In genomic region chr15:23035964-23036566, GRCh38 we compare ENCODE assay signal across 8 cellular contexts. TPM values are rescaled to one million over a fixed set of nuclear protein-coding genes. Genes with fewer than 3 reads are reported as not detected.
DNase-seq lines count a peak whose midpoint lies in the region; ATAC-seq and TF ChIP-seq lines count a peak whose summit lies in the region.

No MANE protein-coding gene starts in this region.

- no peak overlapping the region for H2AFZ ChIP-seq in Karpas-422 (ENCODE audit: low read length)
- H2AFZ ChIP-seq in neuronal stem cell (ENCODE audit: low read length), result no peak overlapping the region

- WGBS in heart right ventricle, 2 donors, result 44 to 45% methylated on average over 5 of the region's 5 CpGs
- WGBS in neuronal stem cell (ENCODE audit: extremely low coverage in 2 of 2, insufficient read length in 2 of 2, insufficient replicate concordance in 1 of 2), 2 donors, result no CpG with 5 or more reads among the region's 5 CpGs

- ATAC-seq in heart right ventricle (no peak), left cardiac atrium (no peak)

- DNase-seq in heart right ventricle (peak in 1 of 2 donors; percentile 32), left cardiac atrium (no peak), Karpas-422 (peak; percentile 87), endothelial cell (ENCODE audit: low spot score) (peak; percentile 75), neuronal stem cell (ENCODE audit: low spot score) (peak; percentile 62), NCI-H2107 treated with DMSO at 0.1 percent for 48 hours (lab: John Stamatoyannopoulos, UW; ENCODE audit: unreplicated experiment) (no peak), GOT3 (lab: John Stamatoyannopoulos, UW) (no peak)
- DNase-seq in activated CD4-positive, alpha-beta T cell treated with anti-CD3 and anti-CD28 coated beads, Interleukin-2, amount 10 ng/mL, durations not matched to agents 24 days and 14 days, result peak; percentile 88

- H3K36me3 ChIP-seq in heart right ventricle (peaks cover 0 to 60% (median 29%) of the 10 kb centered on the region in 9 donors), Karpas-422 (ENCODE audit: insufficient read depth, low read length) (peaks cover 37% of the 10 kb centered on the region; the same call in 1 of the 2 replicates), neuronal stem cell (replicated peaks in 1 of 2; ENCODE audit: control insufficient read depth in 2 of 2, insufficient read depth in 2 of 2, low read length in 2 of 2) (peaks cover 16 to 62% of the 10 kb centered on the region in 2 donors)

- H3K4ac ChIP-seq in neuronal stem cell (ENCODE audit: low read length), result no peak overlapping the region

- H3K23ac ChIP-seq in neuronal stem cell (ENCODE audit: low read depth, low read length, poor library complexity), result no peak overlapping the region

- H4K20me1 ChIP-seq in Karpas-422 (ENCODE audit: insufficient read depth, low read depth, low read length), result no peaks in the 10 kb centered on the region

- H3K27me3 ChIP-seq in heart right ventricle, result no peaks in the 10 kb centered on the region
- no peaks in the 10 kb centered on the region for H3K27me3 ChIP-seq in Karpas-422 (ENCODE audit: low read length)
- peaks cover 0 to 1% (median 0%) of the 10 kb centered on the region in 3 experiments for H3K27me3 ChIP-seq in neuronal stem cell (ENCODE audit: control insufficient read depth in 3 of 3, insufficient read depth in 3 of 3, low read depth in 1 of 3, low read length in 3 of 3)

- H3K4me3 ChIP-seq in heart right ventricle, result no peak overlapping the region
- H3K4me3 ChIP-seq in Karpas-422 (ENCODE audit: low read length), result no peak overlapping the region
- H3K4me3 ChIP-seq in neuronal stem cell (ENCODE audit: low read length in 2 of 2), result no peak overlapping the region

- H3K14ac ChIP-seq in neuronal stem cell (ENCODE audit: low read length), result no peak overlapping the region

- no peaks in the 10 kb centered on the region for H3K9me3 Mint-ChIP-seq in activated CD4-positive, alpha-beta T cell treated with anti-CD3 and anti-CD28 coated beads, Interleukin-2, amount 10 ng/mL, durations not matched to agents 24 days and 14 days
- H3K9me3 Mint-ChIP-seq in endothelial cell (ENCODE audit: unreplicated experiment), result no peaks in the 10 kb centered on the region

- no peak overlapping the region for H4K8ac ChIP-seq in neuronal stem cell (ENCODE audit: low read depth, low read length)

- peak overlapping the region; percentile 20 for H3K27ac Mint-ChIP-seq in activated CD4-positive, alpha-beta T cell treated with anti-CD3 and anti-CD28 coated beads, Interleukin-2, amount 10 ng/mL, durations not matched to agents 24 days and 14 days
- no peak overlapping the region for H3K27ac Mint-ChIP-seq in endothelial cell (ENCODE audit: unreplicated experiment)

- peaks cover 23% of the 10 kb centered on the region for H3K4me1 Mint-ChIP-seq in activated CD4-positive, alpha-beta T cell treated with anti-CD3 and anti-CD28 coated beads, Interleukin-2, amount 10 ng/mL, durations not matched to agents 24 days and 14 days
- peaks cover 5% of the 10 kb centered on the region for H3K4me1 Mint-ChIP-seq in endothelial cell (ENCODE audit: unreplicated experiment)

- H2BK120ac ChIP-seq in neuronal stem cell (ENCODE audit: low read depth, low read length), result no peak overlapping the region

- H3K9me2 ChIP-seq in Karpas-422 (replicated peaks; ENCODE audit: insufficient read depth, low read length), result no peaks in the 10 kb centered on the region

- H3K4me1 ChIP-seq in heart right ventricle (peaks cover 0 to 19% (median 16%) of the 10 kb centered on the region in 9 donors), Karpas-422 (ENCODE audit: low read length) (peaks cover 26% of the 10 kb centered on the region), neuronal stem cell (ENCODE audit: control insufficient read depth in 2 of 2, insufficient read depth in 1 of 2, low read depth in 1 of 2, low read length in 2 of 2) (peaks cover 0 to 2% of the 10 kb centered on the region in 2 donors)

- H3K36me3 Mint-ChIP-seq in activated CD4-positive, alpha-beta T cell treated with anti-CD3 and anti-CD28 coated beads, Interleukin-2, amount 10 ng/mL, durations not matched to agents 24 days and 14 days (ENCODE audit: low read depth), result peaks cover 28% of the 10 kb centered on the region
- H3K36me3 Mint-ChIP-seq in endothelial cell (ENCODE audit: low read depth, unreplicated experiment), result peaks cover 12% of the 10 kb centered on the region

- H2BK15ac ChIP-seq in neuronal stem cell (ENCODE audit: low read length), result no peak overlapping the region

- H3K79me2 ChIP-seq in Karpas-422 (ENCODE audit: low read length), result peaks cover 35% of the 10 kb centered on the region

- no peaks in the 10 kb centered on the region for H3K27me3 Mint-ChIP-seq in activated CD4-positive, alpha-beta T cell treated with anti-CD3 and anti-CD28 coated beads, Interleukin-2, amount 10 ng/mL, durations not matched to agents 24 days and 14 days
- H3K27me3 Mint-ChIP-seq in endothelial cell (ENCODE audit: unreplicated experiment), result peaks cover 8% of the 10 kb centered on the region

- H2AK5ac ChIP-seq in neuronal stem cell (ENCODE audit: low read depth, low read length), result no peak overlapping the region

- no peak overlapping the region for H3K4me2 ChIP-seq in Karpas-422 (ENCODE audit: low read depth, low read length, poor library complexity, severe bottlenecking)
- H3K4me2 ChIP-seq in neuronal stem cell (ENCODE audit: insufficient read depth, low read length, poor library complexity, severe bottlenecking), result no peak overlapping the region

- H3K27ac ChIP-seq in heart right ventricle (no peak overlapping the region), Karpas-422 (ENCODE audit: low read length) (no peak overlapping the region), neuronal stem cell (replicated peaks; ENCODE audit: low read length) (no peak overlapping the region)

- TF ChIP-seq CTCF in heart right ventricle (IDR thresholded peaks at IDR 0.05), result peak; percentile 34 to 79 (median 64)
- peak; percentile 88 for TF ChIP-seq CTCF in endothelial cell (IDR thresholded peaks at IDR 0.05; ENCODE audit: unreplicated experiment)

- H2BK5ac ChIP-seq in neuronal stem cell (ENCODE audit: low read length), result no peak overlapping the region

- H3K9ac ChIP-seq in Karpas-422 (ENCODE audit: low read length) (no peak overlapping the region), neuronal stem cell (ENCODE audit: low read depth, low read length, poor library complexity) (no peak overlapping the region)

- intact Hi-C loops in heart right ventricle (cut with DNase I) (loop anchor here in 6 of 10 donors (5.0 to 10.0 kb wide), 5 partner anchors 51 to 431 kb away; partner anchors contain the start of genes CYFIP1 (in 1 of the 6) and NIPA2 (in 1 of the 6)), left cardiac atrium (cut with DNase I) (no loop called here)
- intact Hi-C loops in activated CD4-positive, alpha-beta T cell treated with anti-CD3 and anti-CD28 coated beads, Interleukin-2, amount 10 ng/mL, durations not matched to agents 24 days and 14 days (cut with micrococcal nuclease), result loop anchor here (10.0 kb wide), 1 partner anchor 429 kb away; no protein-coding TSS in a partner anchor

- no peak overlapping the region for H4K91ac ChIP-seq in neuronal stem cell (ENCODE audit: low read depth, low read length, poor library complexity)

- peaks cover 3% of the 10 kb centered on the region for H3K79me1 ChIP-seq in neuronal stem cell (ENCODE audit: low read depth, low read length)

- H3K4me3 Mint-ChIP-seq in activated CD4-positive, alpha-beta T cell treated with anti-CD3 and anti-CD28 coated beads, Interleukin-2, amount 10 ng/mL, durations not matched to agents 24 days and 14 days, result no peak overlapping the region
- H3K4me3 Mint-ChIP-seq in endothelial cell (ENCODE audit: unreplicated experiment), result no peak overlapping the region

- H2BK12ac ChIP-seq in neuronal stem cell (ENCODE audit: low read length), result no peak overlapping the region

- no peak overlapping the region for H3K18ac ChIP-seq in neuronal stem cell (ENCODE audit: low read length)

- H3K9me3 ChIP-seq in heart right ventricle (no peaks in the 10 kb centered on the region), Karpas-422 (ENCODE audit: low read length) (no peaks in the 10 kb centered on the region), neuronal stem cell (replicated peaks in 1 of 2; ENCODE audit: control insufficient read depth in 2 of 2, insufficient read depth in 1 of 2, low read depth in 1 of 2, low read length in 2 of 2) (peaks cover 0 to 8% of the 10 kb centered on the region in 2 donors)

RNA-seq across cellular contexts. Expression of gene TUBGCP5, which starts 3.3 kb away (rescaled TPM):
- total RNA-seq in heart right ventricle (10 to 100 TPM; 10.7 to 17.3 (median 13.6) TPM), left cardiac atrium (10 to 100 TPM in 1 of 2 donors, 1 to 10 TPM in 1; 9.2 to 13.8 TPM), endothelial cell (ENCODE audit: unreplicated experiment) (15.7 TPM)
- polyA plus RNA-seq in heart right ventricle, result 1 to 10 TPM; 3.8 to 5.2 TPM
- total RNA-seq in Karpas-422 (2014; rRNA removed; shearing (Covaris generic); ENCODE audit: low replicate concordance), result 15.3 and 17.9 TPM in 2 replicates
- total RNA-seq in activated CD4-positive, alpha-beta T cell treated with anti-CD3 and anti-CD28 coated beads, Interleukin-2, amount 10 ng/mL, durations not matched to agents 24 days and 14 days, result 23.1 and 26.3 TPM in 2 replicates
- 12.2 TPM for polyA plus RNA-seq in neuronal stem cell (2013, experiment 1 of 2)
- 14.5 TPM for polyA plus RNA-seq in neuronal stem cell (2013, experiment 2 of 2)

RNA-seq across cellular contexts. Expression of gene CYFIP1, which starts 55.9 kb away (rescaled TPM):
- total RNA-seq in heart right ventricle, result 10 to 100 TPM; 17.6 to 56.6 (median 28.7) TPM
- polyA plus RNA-seq in heart right ventricle, result 10 to 100 TPM; 12.4 to 23.6 TPM
- 10 to 100 TPM; 44.9 to 49.4 TPM for total RNA-seq in left cardiac atrium
- 0.04 and 1.7 TPM in 2 replicates for total RNA-seq in Karpas-422 (2014; rRNA removed; shearing (Covaris generic); ENCODE audit: low replicate concordance)
- total RNA-seq in activated CD4-positive, alpha-beta T cell treated with anti-CD3 and anti-CD28 coated beads, Interleukin-2, amount 10 ng/mL, durations not matched to agents 24 days and 14 days, result 56.7 and 60.8 TPM in 2 replicates
- 154 TPM for total RNA-seq in endothelial cell (ENCODE audit: unreplicated experiment)
- 50.3 TPM for polyA plus RNA-seq in neuronal stem cell (2013, experiment 1 of 2)
- 51.9 TPM for polyA plus RNA-seq in neuronal stem cell (2013, experiment 2 of 2)

Comparison
In these comparisons a context has a peak if more than half of its experiments do, and no peak if none do; other contexts are left out.
1. intact Hi-C loops: an anchor here in heart right ventricle (5.0 to 10.0 kb wide) and activated CD4-positive, alpha-beta T cell treated with anti-CD3 and anti-CD28 coated beads, Interleukin-2, amount 10 ng/mL, durations not matched to agents 24 days and 14 days (10.0 kb wide); none called in left cardiac atrium.
2. DNase-seq: peak in Karpas-422 (single experiment), activated CD4-positive, alpha-beta T cell treated with anti-CD3 and anti-CD28 coated beads, Interleukin-2, amount 10 ng/mL, durations not matched to agents 24 days and 14 days (single experiment), endothelial cell (single experiment) and neuronal stem cell (single experiment); none in left cardiac atrium (single experiment), NCI-H2107 treated with DMSO at 0.1 percent for 48 hours (single experiment) and GOT3 (single experiment).